ENCODE assay signal across 35 cellular contexts in genomic region chr9:94852373-94852772, GRCh38.
"Had no signal": no experiment of that assay in that cellular context is flagged by ENCODE, and none has a peak within 500 bp of the region (broad histone marks: within the 10 kb centered on the region; RNA-seq: fewer than 3 reads in every experiment).

No MANE protein-coding gene starts in this region.

- ATAC-seq: activated CD8-positive, alpha-beta memory T cell treated with anti-CD3 and anti-CD28 coated beads, Interleukin-2, amount 10 ng/mL, durations not matched to agents 7 days and 5 days; PC-3; SK-N-SH treated with all-trans-retinoic acid at 6 μM for 48 hours had no signal

- H3K4me3 ChIP-seq: ascending aorta, cardiac muscle cell, Peyer's patch had no signal

- H3K27ac Mint-ChIP-seq: activated CD4-positive, alpha-beta memory T cell treated with anti-CD3 and anti-CD28 coated beads, Interleukin-2, amount 10 ng/mL, durations not matched to agents 7 days and 5 days; activated CD8-positive, alpha-beta memory T cell treated with anti-CD3 and anti-CD28 coated beads, Interleukin-2, amount 10 ng/mL, durations not matched to agents 7 days and 5 days; activated naive CD8-positive, alpha-beta T cell treated with anti-CD3 and anti-CD28 coated beads, Interleukin-2, amount 10 ng/mL, durations not matched to agents 7 days and 5 days had no signal

- H3K4me3 Mint-ChIP-seq: activated CD4-positive, alpha-beta memory T cell treated with anti-CD3 and anti-CD28 coated beads, Interleukin-2, amount 10 ng/mL, durations not matched to agents 7 days and 5 days; activated CD8-positive, alpha-beta memory T cell treated with anti-CD3 and anti-CD28 coated beads, Interleukin-2, amount 10 ng/mL, durations not matched to agents 7 days and 5 days; activated naive CD8-positive, alpha-beta T cell treated with anti-CD3 and anti-CD28 coated beads, Interleukin-2, amount 10 ng/mL, durations not matched to agents 7 days and 5 days; central memory CD8-positive, alpha-beta T cell had no signal

- H3K4me1 ChIP-seq: Peyer's patch had no signal

- H3K9me3 ChIP-seq: ascending aorta, Peyer's patch had no signal

- H3K36me3 Mint-ChIP-seq: activated CD8-positive, alpha-beta memory T cell treated with anti-CD3 and anti-CD28 coated beads, Interleukin-2, amount 10 ng/mL, durations not matched to agents 7 days and 5 days; activated naive CD8-positive, alpha-beta T cell treated with anti-CD3 and anti-CD28 coated beads, Interleukin-2, amount 10 ng/mL, durations not matched to agents 7 days and 5 days had no signal

- H3K9me3 Mint-ChIP-seq: activated CD4-positive, alpha-beta memory T cell treated with anti-CD3 and anti-CD28 coated beads, Interleukin-2, amount 10 ng/mL, durations not matched to agents 7 days and 5 days; activated naive CD8-positive, alpha-beta T cell treated with anti-CD3 and anti-CD28 coated beads, Interleukin-2, amount 10 ng/mL, durations not matched to agents 7 days and 5 days; central memory CD8-positive, alpha-beta T cell had no signal

- H3K27me3 Mint-ChIP-seq: activated CD4-positive, alpha-beta memory T cell treated with anti-CD3 and anti-CD28 coated beads, Interleukin-2, amount 10 ng/mL, durations not matched to agents 7 days and 5 days; activated CD8-positive, alpha-beta memory T cell treated with anti-CD3 and anti-CD28 coated beads, Interleukin-2, amount 10 ng/mL, durations not matched to agents 7 days and 5 days; activated naive CD8-positive, alpha-beta T cell treated with anti-CD3 and anti-CD28 coated beads, Interleukin-2, amount 10 ng/mL, durations not matched to agents 7 days and 5 days; central memory CD8-positive, alpha-beta T cell had no signal

- DNase-seq: activated CD4-positive, alpha-beta memory T cell treated with anti-CD3 and anti-CD28 coated beads, Interleukin-2, amount 10 ng/mL, durations not matched to agents 7 days and 5 days; activated CD4-positive, alpha-beta T cell treated with anti-CD3 and anti-CD28 coated beads for 1 hour; activated CD4-positive, alpha-beta T cell treated with anti-CD3 and anti-CD28 coated beads for 48 hours; activated CD4-positive, CD25-positive, alpha-beta regulatory T cell; activated CD8-positive, alpha-beta memory T cell treated with anti-CD3 and anti-CD28 coated beads for 24 hours; activated CD8-positive, alpha-beta memory T cell treated with anti-CD3 and anti-CD28 coated beads, Interleukin-2, amount 10 ng/mL, durations not matched to agents 7 days and 5 days; activated CD8-positive, alpha-beta memory T cell treated with anti-CD3 and anti-CD28 coated beads, Interleukin-2, amount 50 U/mL, for 48 hours; activated effector memory CD4-positive, alpha-beta T cell treated with Interleukin-2 at 50 U/mL for 16 hours; activated naive CD4-positive, alpha-beta T cell treated with anti-CD3 and anti-CD28 coated beads, Interleukin-2, amount 50 U/mL, for 16 hours; activated naive CD8-positive, alpha-beta T cell treated with anti-CD3 and anti-CD28 coated beads, Interleukin-2, amount 10 ng/mL, durations not matched to agents 7 days and 5 days; activated T-cell treated with anti-CD3 and anti-CD28 coated beads, Interleukin-2, amount 50 U/mL, for 48 hours; amygdala; Karpas-422; NCI-H1105; NCI-H1417 treated with DMSO at 0.1 percent for 48 hours; NCI-H187 treated with DMSO at 0.1 percent for 48 hours; NCI-H2081; NCI-H2171 treated with DMSO at 0.1 percent for 48 hours; NCI-H2227 treated with DMSO at 0.1 percent for 48 hours; NCI-H446 treated with DMSO at 0.1 percent for 48 hours; NCI-H526; NCI-H748 treated with DMSO at 0.1 percent for 48 hours; NK-92 treated with Interleukin-12 subunit alpha and Interleukin-12 subunit beta, amount 100 ng/mL, for 24 hours; PC-3; Peyer's patch; RPMI8226; SIG-M5; SW 1271; T-helper 1 cell; T1000; WERI-Rb-1 had no signal

- H3K36me3 ChIP-seq: cardiac muscle cell, Peyer's patch, WERI-Rb-1 had no signal

- H3K27ac ChIP-seq: ascending aorta, cardiac muscle cell, Peyer's patch, WERI-Rb-1 had no signal

- H3K27me3 ChIP-seq: ascending aorta, cardiac muscle cell, Peyer's patch had no signal
